ENCODE assay signal across 20 cellular contexts in genomic region chr2:28334527-28334891, GRCh38. TPM values are rescaled to one million over a fixed set of nuclear protein-coding genes. Genes with fewer than 3 reads are reported as not detected.
A peak's percentile ranks its signal among the peaks of the same experiment; 100 is the strongest.
DNase-seq lines count a peak whose midpoint lies in the region; ATAC-seq and TF ChIP-seq lines count a peak whose summit lies in the region.
"Had no signal": no experiment of that assay in that cellular context is flagged by ENCODE, and none has a peak within 500 bp of the region (broad histone marks: within the 10 kb centered on the region; RNA-seq: fewer than 3 reads in every experiment).

No MANE protein-coding gene starts in this region.

- no peak overlapping the region for H3K4me3 Mint-ChIP-seq in brain
- H3K4me3 Mint-ChIP-seq: activated B cell treated with CpG ODN at 0.5 μM for 24 hours had no signal

- TF ChIP-seq POLR2A in gastrocnemius medialis (IDR thresholded peaks at IDR 0.05): no peak

- intact Hi-C loops in gastrocnemius medialis (cut with DNase I; ENCODE audit: low total_unique reads): loop anchor here (2.0 to 5.0 kb wide), 3 partner anchors 58 to 432 kb away; partner anchors contain the start of gene FOSL2

- H3K27me3 Mint-ChIP-seq in brain: peaks cover 5% of the 10 kb centered on the region
- H3K27me3 Mint-ChIP-seq: activated B cell treated with CpG ODN at 0.5 μM for 24 hours had no signal

- H3K27me3 ChIP-seq in gastrocnemius medialis (no peaks in the 10 kb centered on the region), SJCRH30 (no peaks in the 10 kb centered on the region)
- H3K27me3 ChIP-seq: body of pancreas, left lung, ovary had no signal

- in situ Hi-C loops in gastrocnemius medialis (cut with MboI; ENCODE audit: low sequenced_read_pairs in 4 of 4): no loop called here

- peaks cover 57% of the 10 kb centered on the region for H3K4me1 Mint-ChIP-seq in brain
- H3K4me1 Mint-ChIP-seq: activated B cell treated with CpG ODN at 0.5 μM for 24 hours had no signal

- CTCF ChIA-PET in HEK293T (lab: Yijun Ruan, JAX): interaction anchor here (0.6 to 1.1 kb wide), 2 partner anchors 11 to 36 kb away, joined by 3 to 4 read pairs; no protein-coding TSS in a partner anchor

- H3K27ac ChIP-seq in gastrocnemius medialis (peak overlapping the region; percentile 94 to 97 (median 96)), SJCRH30 (no peak overlapping the region)
- H3K27ac ChIP-seq: body of pancreas, left lung had no signal

- ATAC-seq in left lobe of liver (peak; percentile 60), gastrocnemius medialis (peak; percentile 10 to 35), GM18867 (IDR thresholded peaks at IDR 0.05; ENCODE audit: unreplicated experiment) (no peak)
- ATAC-seq: activated naive CD4-positive, alpha-beta T cell treated with anti-CD3 and anti-CD28 coated beads, Interleukin-2, amount 50 U/mL, for 72 hours; left lung had no signal

- H3K4me3 ChIP-seq in gastrocnemius medialis (no peak overlapping the region), SJCRH30 (no peak overlapping the region)
- H3K4me3 ChIP-seq: body of pancreas, left lung, ovary, smooth muscle cell had no signal

- peak in 68 of 76 experiments; percentile 11 to 80 (median 55) for DNase-seq in HUDEP-2 (lab: John Stamatoyannopoulos, UW; ENCODE audit: unreplicated experiment in 76 of 76)
- DNase-seq in left lobe of liver (ENCODE audit: low spot score): no peak
- peak; percentile 30 to 64 for DNase-seq in gastrocnemius medialis
- DNase-seq in activated CD4-positive, alpha-beta T cell treated with anti-CD3 and anti-CD28 coated beads for 4 hours: no peak
- DNase-seq in SJCRH30: no peak
- no peak for DNase-seq in HEK293T (ENCODE audit: extremely low spot score)
- DNase-seq: activated B cell treated with CpG ODN at 0.5 μM for 24 hours; activated T-cell treated with anti-CD3 and anti-CD28 coated beads, Interleukin-2, amount 50 U/mL, for 48 hours; dermis blood vessel endothelial cell; foreskin melanocyte; left lung; NCI-H1436 treated with DMSO at 0.1 percent for 48 hours; NCI-H226; stimulated activated CD4-positive, alpha-beta T cell treated with anti-CD3 and anti-CD28 coated beads, Interleukin-4, amount 100 ng/mL, for 4 hours had no signal

- TF ChIP-seq CTCF in brain (conservative IDR thresholded peaks at IDR 0.05) (no peak), gastrocnemius medialis (IDR thresholded peaks at IDR 0.05 in 4 of 5, conservative IDR thresholded peaks at IDR 0.05 in 1 of 5) (no peak)

- H3K9me3 ChIP-seq in gastrocnemius medialis (no peaks in the 10 kb centered on the region), SJCRH30 (replicated peaks) (0 out of 2 replicates have a peak, but pooled peaks cover 5% of the 10 kb centered on the region)
- H3K9me3 ChIP-seq: body of pancreas, left lung, ovary had no signal

- H3K36me3 ChIP-seq in gastrocnemius medialis (no peaks in the 10 kb centered on the region), SJCRH30 (no peaks in the 10 kb centered on the region)
- H3K36me3 ChIP-seq: ovary had no signal

- H3K36me3 Mint-ChIP-seq in brain: peaks cover 25% of the 10 kb centered on the region

- H3K9me3 Mint-ChIP-seq in brain: peaks cover 0 to 10% (median 5%) of the 10 kb centered on the region in 5 experiments
- H3K9me3 Mint-ChIP-seq: activated naive CD4-positive, alpha-beta T cell treated with anti-CD3 and anti-CD28 coated beads, Interleukin-2, amount 50 U/mL, for 72 hours had no signal

- peaks cover 69 to 70% of the 10 kb centered on the region in 2 donors for H3K4me1 ChIP-seq in gastrocnemius medialis
- H3K4me1 ChIP-seq in SJCRH30: peaks cover 20% of the 10 kb centered on the region
- H3K4me1 ChIP-seq: left lung had no signal

- peak overlapping the region in 3 of 5 experiments; percentile 22 to 86 (median 42) for H3K27ac Mint-ChIP-seq in brain
- H3K27ac Mint-ChIP-seq: activated B cell treated with CpG ODN at 0.5 μM for 24 hours; activated naive CD4-positive, alpha-beta T cell treated with anti-CD3 and anti-CD28 coated beads, Interleukin-2, amount 50 U/mL, for 72 hours had no signal

- POLR2A ChIA-PET in HEK293T (lab: Yijun Ruan, JAX): no interaction called here

TF ChIP-seq in HEK293T, 16 proteins besides CTCF, POLR2A, EP300 and RAD21:
- TF ChIP-seq ARNT (IDR thresholded peaks at IDR 0.05): no peak
- no peak for TF ChIP-seq BHLHE40 (IDR thresholded peaks at IDR 0.05; ENCODE audit: borderline replicate concordance)
- TF ChIP-seq NFRKB (IDR thresholded peaks at IDR 0.05): no peak
- TF ChIP-seq FOXM1 (IDR thresholded peaks at IDR 0.05; ENCODE audit: borderline replicate concordance): no peak
- no peak for TF ChIP-seq CTBP1 (IDR thresholded peaks at IDR 0.05; ENCODE audit: borderline replicate concordance)
- no peak for TF ChIP-seq PKNOX1 (IDR thresholded peaks at IDR 0.05)

RNA-seq across cellular contexts. Expression of gene FOSL2, which starts 58.1 kb away (rescaled TPM):
- 13.7 TPM for polyA plus RNA-seq in brain (ENCODE audit: insufficient read depth, low read depth, low replicate concordance)
- total RNA-seq in left lobe of liver: 9.3 TPM
- 100 to 1,000 TPM; 193 to 214 (median 210) TPM for total RNA-seq in gastrocnemius medialis
- total RNA-seq in SJCRH30 (2014; rRNA removed; shearing (Covaris generic)): 30.0 and 30.7 TPM in 2 replicates

Comparison
In these comparisons a context has a peak if more than half of its experiments do, and no peak if none do; other contexts are left out.
1. DNase-seq: peak in HUDEP-2 (68 of 76) and gastrocnemius medialis (2 of 2); none in left lobe of liver (single experiment), activated CD4-positive, alpha-beta T cell treated with anti-CD3 and anti-CD28 coated beads for 4 hours (0 of 2), SJCRH30 (0 of 2) and HEK293T (single experiment).